ENCODE assay signal across 24 cellular contexts in genomic region chr18:44911773-44912172, GRCh38.
DNase-seq lines count a peak whose midpoint lies in the region; ATAC-seq, FAIRE-seq and TF ChIP-seq lines count a peak whose summit lies in the region.
"Had no signal": no experiment of that assay in that cellular context is flagged by ENCODE, and none has a peak within 500 bp of the region (broad histone marks: within the 10 kb centered on the region; RNA-seq: fewer than 3 reads in every experiment).

No MANE protein-coding gene starts in this region.

- TF ChIP-seq CTCF in kidney (IDR thresholded peaks at IDR 0.05; ENCODE audit: borderline replicate concordance, extremely low read depth, insufficient read depth): no peak

- FAIRE-seq in GM18507 (lab: Jason Lieb, UNC) (peak; percentile 84), kidney (lab: Jason Lieb, UNC) (no peak)
- FAIRE-seq: TTC549 had no signal

- no peaks in the 10 kb centered on the region for H3K36me3 ChIP-seq in naive thymus-derived CD4-positive, alpha-beta T cell (ENCODE audit: control insufficient read depth in 2 of 3, insufficient read depth in 3 of 3, low read length in 3 of 3)
- no peaks in the 10 kb centered on the region for H3K36me3 ChIP-seq in kidney (ENCODE audit: control insufficient read depth in 1 of 2, insufficient read depth in 2 of 2, low read length in 2 of 2)
- H3K36me3 ChIP-seq: ascending aorta, neural progenitor cell, stomach, transverse colon had no signal

- H3K4me1 ChIP-seq in naive thymus-derived CD4-positive, alpha-beta T cell (ENCODE audit: control insufficient read depth in 2 of 2, insufficient read depth in 2 of 2, low read length in 2 of 2): no peaks in the 10 kb centered on the region
- peaks cover 0 to 7% of the 10 kb centered on the region in 2 donors for H3K4me1 ChIP-seq in kidney (ENCODE audit: control insufficient read depth in 1 of 2, insufficient read depth in 1 of 2, low read depth in 1 of 2, low read length in 2 of 2)
- H3K4me1 ChIP-seq: Caco-2, neural progenitor cell had no signal

- H3K27ac ChIP-seq in naive thymus-derived CD4-positive, alpha-beta T cell (ENCODE audit: low read depth, low read length): no peak overlapping the region
- no peak overlapping the region for H3K27ac ChIP-seq in kidney (ENCODE audit: low read depth in 2 of 2, low read length in 2 of 2)
- H3K27ac ChIP-seq: ascending aorta, neural progenitor cell, psoas muscle, stomach, transverse colon had no signal

- intact Hi-C loops in naive thymus-derived CD4-positive, alpha-beta T cell (cut with micrococcal nuclease): no loop called here
- intact Hi-C loops in kidney (cut with DNase I): no loop called here

- H3K9me3 ChIP-seq in naive thymus-derived CD4-positive, alpha-beta T cell (ENCODE audit: control insufficient read depth in 2 of 3, low read length in 3 of 3): no peaks in the 10 kb centered on the region
- H3K9me3 ChIP-seq in kidney (ENCODE audit: control insufficient read depth in 1 of 2, low read length in 2 of 2): no peaks in the 10 kb centered on the region
- H3K9me3 ChIP-seq: ascending aorta, Caco-2, psoas muscle, stomach, transverse colon had no signal

- POLR2A ChIA-PET in naive thymus-derived CD4-positive, alpha-beta T cell (lab: Charles Lee): no interaction called here

- H3K4me3 Mint-ChIP-seq in stimulated activated naive B cell treated with anti-CD40 and anti-IgM and Interleukin-4, amounts not matched to agents 10 μg/mL and 1 μg/mL and 100 μg/mL, for 72 hours: peak overlapping the region; percentile 58 to 59
- no peak overlapping the region for H3K4me3 Mint-ChIP-seq in naive thymus-derived CD4-positive, alpha-beta T cell
- H3K4me3 Mint-ChIP-seq: activated CD8-positive, alpha-beta memory T cell treated with anti-CD3 and anti-CD28 coated beads, Interleukin-2, amount 10 ng/mL, durations not matched to agents 7 days and 5 days; activated naive CD4-positive, alpha-beta T cell treated with anti-CD3 and anti-CD28 coated beads, Interleukin-2, amount 50 U/mL, for 24 hours; activated T-helper 1 cell treated with anti-CD3 and anti-CD28 coated beads, Interleukin-12 subunit alpha, Interleukin-12 subunit beta, Interleukin-2, Interleukin-4 antibody, amounts not matched to agents 30 ng/mL and 10 ng/mL and 1 ng/mL, durations not matched to agents 14 hours and 24 hours and 36 hours; neural progenitor cell had no signal

- no peaks in the 10 kb centered on the region for H3K27me3 ChIP-seq in naive thymus-derived CD4-positive, alpha-beta T cell (ENCODE audit: control insufficient read depth in 2 of 2, insufficient read depth in 2 of 2, low read length in 2 of 2)
- H3K27me3 ChIP-seq: ascending aorta, neural progenitor cell, stomach, transverse colon had no signal

- no peak overlapping the region for H3K9ac ChIP-seq in kidney (ENCODE audit: low read length in 2 of 2)
- H3K9ac ChIP-seq: neural progenitor cell had no signal

- H3K9me3 Mint-ChIP-seq in stimulated activated naive B cell treated with anti-CD40 and anti-IgM and Interleukin-4, amounts not matched to agents 10 μg/mL and 1 μg/mL and 100 μg/mL, for 72 hours: peaks cover 0 to 2% of the 10 kb centered on the region in 2 donors
- peaks cover 0 to 6% (median 0%) of the 10 kb centered on the region in 11 donors for H3K9me3 Mint-ChIP-seq in naive thymus-derived CD4-positive, alpha-beta T cell
- H3K9me3 Mint-ChIP-seq: activated naive CD4-positive, alpha-beta T cell treated with anti-CD3 and anti-CD28 coated beads, Interleukin-2, amount 50 U/mL, for 24 hours; activated T-helper 1 cell treated with anti-CD3 and anti-CD28 coated beads, Interleukin-12 subunit alpha, Interleukin-12 subunit beta, Interleukin-2, Interleukin-4 antibody, amounts not matched to agents 30 ng/mL and 10 ng/mL and 1 ng/mL, durations not matched to agents 14 hours and 24 hours and 36 hours had no signal

- peaks cover 51 to 84% of the 10 kb centered on the region in 2 donors for H3K4me1 Mint-ChIP-seq in stimulated activated naive B cell treated with anti-CD40 and anti-IgM and Interleukin-4, amounts not matched to agents 10 μg/mL and 1 μg/mL and 100 μg/mL, for 72 hours
- peaks cover 0 to 17% (median 0%) of the 10 kb centered on the region in 7 donors for H3K4me1 Mint-ChIP-seq in naive thymus-derived CD4-positive, alpha-beta T cell
- H3K4me1 Mint-ChIP-seq: activated naive CD4-positive, alpha-beta T cell treated with anti-CD3 and anti-CD28 coated beads, Interleukin-2, amount 50 U/mL, for 24 hours; neural progenitor cell had no signal

- H3K27ac Mint-ChIP-seq in stimulated activated naive B cell treated with anti-CD40 and anti-IgM and Interleukin-4, amounts not matched to agents 10 μg/mL and 1 μg/mL and 100 μg/mL, for 72 hours: peak overlapping the region; percentile 87
- no peak overlapping the region for H3K27ac Mint-ChIP-seq in naive thymus-derived CD4-positive, alpha-beta T cell
- H3K27ac Mint-ChIP-seq: activated CD8-positive, alpha-beta memory T cell treated with anti-CD3 and anti-CD28 coated beads, Interleukin-2, amount 10 ng/mL, durations not matched to agents 7 days and 5 days; activated naive CD4-positive, alpha-beta T cell treated with anti-CD3 and anti-CD28 coated beads, Interleukin-2, amount 50 U/mL, for 24 hours; activated T-helper 1 cell treated with anti-CD3 and anti-CD28 coated beads, Interleukin-12 subunit alpha, Interleukin-12 subunit beta, Interleukin-2, Interleukin-4 antibody, amounts not matched to agents 30 ng/mL and 10 ng/mL and 1 ng/mL, durations not matched to agents 14 hours and 24 hours and 36 hours; neural progenitor cell had no signal

- CTCF ChIA-PET in naive thymus-derived CD4-positive, alpha-beta T cell (lab: Charles Lee): no interaction called here

- H3K27me3 Mint-ChIP-seq in stimulated activated naive B cell treated with anti-CD40 and anti-IgM and Interleukin-4, amounts not matched to agents 10 μg/mL and 1 μg/mL and 100 μg/mL, for 72 hours: no peaks in the 10 kb centered on the region
- peaks cover 10 to 35% (median 12%) of the 10 kb centered on the region in 5 donors for H3K27me3 Mint-ChIP-seq in naive thymus-derived CD4-positive, alpha-beta T cell
- H3K27me3 Mint-ChIP-seq: activated CD8-positive, alpha-beta memory T cell treated with anti-CD3 and anti-CD28 coated beads, Interleukin-2, amount 10 ng/mL, durations not matched to agents 7 days and 5 days had no signal

- peak; percentile 37 for ATAC-seq in GM19452 (IDR thresholded peaks at IDR 0.05; ENCODE audit: unreplicated experiment)
- peak; percentile 55 for ATAC-seq in HG03175 (IDR thresholded peaks at IDR 0.05; ENCODE audit: unreplicated experiment)
- peak; percentile 57 to 72 for ATAC-seq in stimulated activated naive B cell treated with anti-CD40 and anti-IgM and Interleukin-4, amounts not matched to agents 10 μg/mL and 1 μg/mL and 100 μg/mL, for 72 hours (replicated peaks)
- no peak for ATAC-seq in naive thymus-derived CD4-positive, alpha-beta T cell
- ATAC-seq: activated CD8-positive, alpha-beta memory T cell treated with anti-CD3 and anti-CD28 coated beads, Interleukin-2, amount 10 ng/mL, durations not matched to agents 7 days and 5 days; PC-3; psoas muscle had no signal

- no peak overlapping the region for H3K4me3 ChIP-seq in naive thymus-derived CD4-positive, alpha-beta T cell (ENCODE audit: low read length)
- H3K4me3 ChIP-seq in kidney (ENCODE audit: low read length in 2 of 2): no peak overlapping the region
- H3K4me3 ChIP-seq: ascending aorta, neural progenitor cell, psoas muscle, stomach, transverse colon had no signal

- peaks cover 39 to 62% of the 10 kb centered on the region in 2 donors for H3K36me3 Mint-ChIP-seq in stimulated activated naive B cell treated with anti-CD40 and anti-IgM and Interleukin-4, amounts not matched to agents 10 μg/mL and 1 μg/mL and 100 μg/mL, for 72 hours
- no peaks in the 10 kb centered on the region for H3K36me3 Mint-ChIP-seq in naive thymus-derived CD4-positive, alpha-beta T cell

- no peak for DNase-seq in GM18507 (ENCODE audit: extremely low spot score, insufficient read length, low read depth)
- DNase-seq in stimulated activated naive B cell treated with anti-CD40 and anti-IgM and Interleukin-4, amounts not matched to agents 10 μg/mL and 1 μg/mL and 100 μg/mL, for 72 hours: peak; percentile 37
- no peak for DNase-seq in naive thymus-derived CD4-positive, alpha-beta T cell
- DNase-seq in HUDEP-2 (lab: John Stamatoyannopoulos, UW; ENCODE audit: unreplicated experiment in 76 of 76): no peak
- no peak for DNase-seq in kidney
- DNase-seq: activated CD4-positive, alpha-beta T cell treated with anti-CD3 and anti-CD28 coated beads for 4 hours; activated CD8-positive, alpha-beta memory T cell treated with anti-CD3 and anti-CD28 coated beads, Interleukin-2, amount 10 ng/mL, durations not matched to agents 7 days and 5 days; AML-193; Caco-2; central memory CD4-positive, alpha-beta T cell; NCI-H2171 treated with DMSO at 0.1 percent for 48 hours; PC-3; psoas muscle; SHP77; stimulated activated CD4-positive, alpha-beta T cell treated with anti-CD3 and anti-CD28 coated beads, Interleukin-2, amount 100 ng/mL, for 24 hours; stomach; transverse colon had no signal

Comparison
In these comparisons a context has a peak if more than half of its experiments do, and no peak if none do; other contexts are left out.
1. H3K4me3 Mint-ChIP-seq: peak in stimulated activated naive B cell treated with anti-CD40 and anti-IgM and Interleukin-4, amounts not matched to agents 10 μg/mL and 1 μg/mL and 100 μg/mL, for 72 hours (2 of 2); none in naive thymus-derived CD4-positive, alpha-beta T cell (0 of 10).